9 cellular contexts compared by ENCODE assay signal in the genomic region with DNA sequence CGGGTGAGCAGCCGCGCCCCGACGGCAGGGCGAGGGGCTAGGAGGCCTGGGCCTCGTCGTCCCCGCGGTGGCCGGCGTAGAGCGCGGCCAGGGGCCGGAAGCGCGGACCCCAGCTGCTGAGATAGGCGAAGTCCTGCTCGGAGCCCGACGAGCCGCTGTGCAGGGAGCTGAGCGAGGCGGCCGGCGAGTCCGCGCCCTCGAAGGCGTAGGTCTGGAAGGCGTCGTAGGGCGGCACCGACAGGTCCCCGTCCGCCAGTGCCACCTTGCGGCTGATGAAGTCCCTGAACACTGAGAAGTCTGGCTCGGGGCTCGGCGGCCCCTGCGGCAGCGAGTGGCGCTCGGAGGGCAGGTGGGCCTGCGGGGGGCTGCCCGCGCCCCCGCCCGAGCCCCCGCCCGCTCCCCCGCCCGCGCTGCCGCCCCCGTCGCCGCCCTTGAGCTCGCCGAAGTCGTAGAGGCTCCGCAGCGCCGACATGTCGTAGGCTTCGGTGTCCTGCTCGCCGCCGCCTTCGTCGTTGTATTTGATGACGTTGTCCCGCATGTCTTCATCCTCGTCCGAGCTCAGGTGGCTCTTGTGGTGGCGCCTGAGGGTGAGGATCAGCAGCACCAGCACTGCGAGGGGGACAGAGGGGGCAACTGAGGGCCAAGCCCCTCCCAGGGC. TPM values are rescaled to one million over a fixed set of nuclear protein-coding genes. Genes with fewer than 3 reads are reported as not detected.
DNase-seq lines count a peak whose midpoint lies in the region; ATAC-seq lines count a peak whose summit lies in the region.
"Had no signal": no experiment of that assay in that cellular context is flagged by ENCODE, and none has a peak within 500 bp of the region (broad histone marks: within the 10 kb centered on the region; RNA-seq: fewer than 3 reads in every experiment).

No MANE protein-coding gene starts in this region.

- POLR2A ChIA-PET in naive thymus-derived CD8-positive, alpha-beta T cell (lab: Charles Lee) = interaction anchor here (0.5 to 0.7 kb wide), 3 partner anchors 86 to 369 kb away, joined by 3 to 4 read pairs (median 3); no protein-coding TSS in a partner anchor

- peaks cover 0 to 3% (median 0%) of the 10 kb centered on the region in 9 donors for H3K9me3 Mint-ChIP-seq in naive thymus-derived CD8-positive, alpha-beta T cell
- H3K9me3 Mint-ChIP-seq in stimulated activated naive B cell treated with anti-CD40 and anti-IgM and Interleukin-4, amounts not matched to agents 10 μg/mL and 1 μg/mL and 100 μg/mL, for 72 hours = no peaks in the 10 kb centered on the region
- H3K9me3 Mint-ChIP-seq: IgD-negative memory B cell had no signal

- no peak overlapping the region for H3K27ac Mint-ChIP-seq in naive thymus-derived CD8-positive, alpha-beta T cell
- no peak overlapping the region for H3K27ac Mint-ChIP-seq in stimulated activated naive B cell treated with anti-CD40 and anti-IgM and Interleukin-4, amounts not matched to agents 10 μg/mL and 1 μg/mL and 100 μg/mL, for 72 hours
- H3K27ac Mint-ChIP-seq: IgD-negative memory B cell had no signal

- peak; percentile 66 for ATAC-seq in esophagus mucosa
- ATAC-seq in naive thymus-derived CD8-positive, alpha-beta T cell = peak; percentile 94 to 100
- peak; percentile 93 to 97 for ATAC-seq in stimulated activated naive B cell treated with anti-CD40 and anti-IgM and Interleukin-4, amounts not matched to agents 10 μg/mL and 1 μg/mL and 100 μg/mL, for 72 hours (replicated peaks)
- ATAC-seq in HG03442 (IDR thresholded peaks at IDR 0.05; ENCODE audit: unreplicated experiment) = no peak

- DNase-seq in GDM1 (lab: John Stamatoyannopoulos, UW) (peak; percentile 40), NCI-H226 (peak; percentile 24), globus pallidus (ENCODE audit: low spot score) (no peak)
- DNase-seq in activated CD8-positive, alpha-beta memory T cell treated with anti-CD3 and anti-CD28 coated beads, Interleukin-2, amount 50 U/mL, for 24 hours (ENCODE audit: extremely low read depth) = peak; percentile 38
- peak; percentile 45 to 82 (median 66) for DNase-seq in naive thymus-derived CD8-positive, alpha-beta T cell
- peak; percentile 45 for DNase-seq in stimulated activated naive B cell treated with anti-CD40 and anti-IgM and Interleukin-4, amounts not matched to agents 10 μg/mL and 1 μg/mL and 100 μg/mL, for 72 hours

- no peaks in the 10 kb centered on the region for H3K36me3 Mint-ChIP-seq in naive thymus-derived CD8-positive, alpha-beta T cell
- H3K36me3 Mint-ChIP-seq in stimulated activated naive B cell treated with anti-CD40 and anti-IgM and Interleukin-4, amounts not matched to agents 10 μg/mL and 1 μg/mL and 100 μg/mL, for 72 hours = no peaks in the 10 kb centered on the region
- H3K36me3 Mint-ChIP-seq: IgD-negative memory B cell had no signal

- H3K27me3 Mint-ChIP-seq in naive thymus-derived CD8-positive, alpha-beta T cell = peaks cover 21 to 92% (median 61%) of the 10 kb centered on the region in 5 donors
- H3K27me3 Mint-ChIP-seq in stimulated activated naive B cell treated with anti-CD40 and anti-IgM and Interleukin-4, amounts not matched to agents 10 μg/mL and 1 μg/mL and 100 μg/mL, for 72 hours = peaks cover 69 to 74% of the 10 kb centered on the region in 2 donors

- peak overlapping the region in 4 of 10 donors; percentile 15 to 53 (median 32) for H3K4me3 Mint-ChIP-seq in naive thymus-derived CD8-positive, alpha-beta T cell
- H3K4me3 Mint-ChIP-seq in stimulated activated naive B cell treated with anti-CD40 and anti-IgM and Interleukin-4, amounts not matched to agents 10 μg/mL and 1 μg/mL and 100 μg/mL, for 72 hours = no peak overlapping the region

- peaks cover 0 to 3% (median 0%) of the 10 kb centered on the region in 4 donors for H3K4me1 Mint-ChIP-seq in naive thymus-derived CD8-positive, alpha-beta T cell
- no peaks in the 10 kb centered on the region for H3K4me1 Mint-ChIP-seq in stimulated activated naive B cell treated with anti-CD40 and anti-IgM and Interleukin-4, amounts not matched to agents 10 μg/mL and 1 μg/mL and 100 μg/mL, for 72 hours

RNA-seq across cellular contexts. Expression of gene CD40, which starts 56.5 kb away (rescaled TPM):
- 7.4 TPM for total RNA-seq in esophagus mucosa
- 10 to 100 TPM; 10.1 to 11.8 TPM for total RNA-seq in naive thymus-derived CD8-positive, alpha-beta T cell
- polyA plus RNA-seq in naive thymus-derived CD8-positive, alpha-beta T cell = 1 to 10 TPM; 2.0 to 4.3 (median 3.1) TPM
